ENCODE assay signal across 11 cellular contexts in the genomic region with DNA sequence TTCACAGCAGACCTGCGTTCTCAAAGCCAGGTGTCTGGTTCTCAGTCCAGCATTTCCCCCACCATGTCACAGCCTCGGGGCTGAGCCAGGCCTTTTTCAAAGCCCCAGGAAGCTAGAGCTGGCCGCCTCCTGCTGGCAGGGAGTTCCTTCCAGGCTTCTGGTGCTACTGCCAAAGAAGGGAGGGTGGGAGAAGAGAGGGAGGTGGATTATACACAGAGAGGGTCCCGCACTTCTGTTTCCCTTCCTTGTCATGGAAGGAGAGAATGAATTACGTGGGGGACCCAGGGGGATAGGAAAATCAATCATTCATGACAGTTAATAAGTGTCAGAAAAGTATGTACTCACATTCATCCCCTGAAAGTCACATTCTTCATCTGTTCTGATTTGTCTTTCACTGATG. TPM values are rescaled to one million over a fixed set of nuclear protein-coding genes. Genes with fewer than 3 reads are reported as not detected.
DNase-seq lines count a peak whose midpoint lies in the region; ATAC-seq and TF ChIP-seq lines count a peak whose summit lies in the region.
"Had no signal": no experiment of that assay in that cellular context is flagged by ENCODE, and none has a peak within 500 bp of the region (broad histone marks: within the 10 kb centered on the region; RNA-seq: fewer than 3 reads in every experiment).

No MANE protein-coding gene starts in this region.

- no peaks in the 10 kb centered on the region for H3K27me3 ChIP-seq in breast epithelium
- peaks cover 1% of the 10 kb centered on the region for H3K27me3 ChIP-seq in mammary epithelial cell (ENCODE audit: insufficient read depth, low read length)
- no peaks in the 10 kb centered on the region for H3K27me3 ChIP-seq in aorta (ENCODE audit: control insufficient read depth in 1 of 2, insufficient read depth in 2 of 2, low read length in 1 of 2)

- H3K9me3 ChIP-seq in breast epithelium (no peaks in the 10 kb centered on the region), mammary epithelial cell (replicated peaks; ENCODE audit: insufficient read depth, low read length) (no peaks in the 10 kb centered on the region), aorta (ENCODE audit: control insufficient read depth, low read length) (no peaks in the 10 kb centered on the region)
- H3K9me3 ChIP-seq: neutrophil had no signal

- H4K20me1 ChIP-seq in mammary epithelial cell (ENCODE audit: insufficient read depth, low read length) = no peaks in the 10 kb centered on the region

- H3K4me2 ChIP-seq in mammary epithelial cell (ENCODE audit: insufficient read depth, low read depth, low read length) = no peak overlapping the region

- CTCF ChIA-PET in mammary epithelial cell (lab: Charles Lee; ENCODE audit: low non-redundant PET) = no interaction called here

- no TSS peak for BruUV-seq in mammary epithelial cell (replicated peaks; lab: Mats Ljungman, UMichigan)

- H3K4me3 ChIP-seq in breast epithelium = peak overlapping the region in 2 of 3 donors; percentile 16 to 39
- H3K4me3 ChIP-seq in mammary epithelial cell (replicated peaks in 1 of 3; ENCODE audit: insufficient read depth in 1 of 3, low read depth in 2 of 3, low read length in 3 of 3) = no peak overlapping the region
- no peak overlapping the region for H3K4me3 ChIP-seq in choroid plexus epithelial cell (ENCODE audit: low read depth, low read length)
- peak overlapping the region; percentile 55 to 96 for H3K4me3 ChIP-seq in aorta (ENCODE audit: low read length in 2 of 2)

- TF ChIP-seq POLR2A in breast epithelium (IDR thresholded peaks at IDR 0.05) = no peak

- H3K27ac ChIP-seq in breast epithelium (no peak overlapping the region), mammary epithelial cell (ENCODE audit: insufficient read depth, low read depth, low read length) (no peak overlapping the region), aorta (ENCODE audit: low read depth in 1 of 2, low read length in 2 of 2) (no peak overlapping the region)
- H3K27ac ChIP-seq: neutrophil had no signal

- no peak overlapping the region for H2AFZ ChIP-seq in mammary epithelial cell (ENCODE audit: low read depth, low read length)

- 16% methylated on average over 5 of the region's 5 CpGs for WGBS in mammary epithelial cell (ENCODE audit: low coverage, missing lambda C conversion rate)
- WGBS in aorta, 2 donors = 10 to 15% methylated on average over 5 of the region's 5 CpGs

- no peak overlapping the region for H3K9ac ChIP-seq in mammary epithelial cell (ENCODE audit: insufficient read depth, low read length)

- no peaks in the 10 kb centered on the region for H3K36me3 ChIP-seq in breast epithelium
- no peaks in the 10 kb centered on the region for H3K36me3 ChIP-seq in mammary epithelial cell (ENCODE audit: insufficient read depth, low read length)
- H3K36me3 ChIP-seq in aorta (ENCODE audit: control insufficient read depth in 1 of 2, insufficient read depth in 2 of 2, low read length in 1 of 2) = no peaks in the 10 kb centered on the region
- H3K36me3 ChIP-seq: neutrophil had no signal

- DNase-seq in breast epithelium (ENCODE audit: low spot score in 2 of 2) (no peak), mammary epithelial cell (no peak), choroid plexus epithelial cell (ENCODE audit: low read depth) (peak; percentile 5), midbrain (lab: John Stamatoyannopoulos, UW) (peak; percentile 24), aorta (peak in 1 of 2 donors; percentile 51)
- DNase-seq: RPMI8226 had no signal

- in situ Hi-C loops in mammary epithelial cell (cut with MboI; ENCODE audit: low sequenced_read_pairs in 2 of 2) = no loop called here

- no peak for TF ChIP-seq CTCF in breast epithelium (IDR thresholded peaks at IDR 0.05)
- no peak for TF ChIP-seq CTCF in mammary epithelial cell (conservative IDR thresholded peaks at IDR 0.05 in 1 of 2, IDR thresholded peaks at IDR 0.05 in 1 of 2; ENCODE audit: extremely low read depth in 1 of 2, insufficient read depth in 1 of 2, low read depth in 1 of 2, low read length in 2 of 2)
- peak; percentile 37 for TF ChIP-seq CTCF in choroid plexus epithelial cell (conservative IDR thresholded peaks at IDR 0.05; ENCODE audit: low read depth, low read length)

- intact Hi-C loops in breast epithelium (cut with DNase I; ENCODE audit: low total_unique reads) (no loop called here), mammary epithelial cell (cut with micrococcal nuclease) (no loop called here), aorta (cut with DNase I) (loop anchor here in 1 of 2 donors (5.0 kb wide), 2 partner anchors 55 kb away; a partner anchor contains a TSS)

- dilution Hi-C loops in mammary epithelial cell (cut with HindIII; ENCODE audit: low sequenced_read_pairs) = no loop called here

- ATAC-seq in aorta (ENCODE audit: low FRiP score) (peak; percentile 62), HG03565 (IDR thresholded peaks at IDR 0.05; ENCODE audit: unreplicated experiment) (no peak), GM21390 (IDR thresholded peaks at IDR 0.05; ENCODE audit: unreplicated experiment) (no peak), GM18907 (IDR thresholded peaks at IDR 0.05; ENCODE audit: unreplicated experiment) (no peak)
- ATAC-seq: esophagus mucosa had no signal

- H3K4me1 ChIP-seq in breast epithelium (no peaks in the 10 kb centered on the region), mammary epithelial cell (ENCODE audit: insufficient read depth, low read length) (no peaks in the 10 kb centered on the region), aorta (ENCODE audit: control insufficient read depth in 1 of 2, insufficient read depth in 2 of 2, low read length in 2 of 2) (peaks cover 4 to 5% of the 10 kb centered on the region in 2 donors)

- no peaks in the 10 kb centered on the region for H3K79me2 ChIP-seq in mammary epithelial cell (ENCODE audit: insufficient read depth, low read length)

RNA-seq across cellular contexts. Expression of a gene that starts 0.6 kb away (rescaled TPM):
- total RNA-seq in breast epithelium (under 1 TPM in 2 of 3 donors, not detected in 1; 0.15 to 0.48 TPM), mammary epithelial cell (not detected), aorta (1 to 10 TPM; 1.8 to 5.1 TPM)
- polyA plus RNA-seq in mammary epithelial cell (not detected), aorta (1 to 10 TPM in 1 of 2 donors, under 1 TPM in 1; 0.97 to 1.4 TPM)
- not detected for polyA minus RNA-seq in mammary epithelial cell
- total RNA-seq: esophagus mucosa had no signal

RNA-seq across cellular contexts. Expression of a gene that starts 54.7 kb away (rescaled TPM):
- 10 to 100 TPM; 18.2 to 32.8 (median 24.3) TPM for total RNA-seq in breast epithelium
- total RNA-seq in mammary epithelial cell = 10 to 100 TPM; 10.8 to 15.9 TPM
- 1.9 TPM for polyA plus RNA-seq in mammary epithelial cell
- 0.83 TPM for polyA minus RNA-seq in mammary epithelial cell
- 10 to 100 TPM; 24.8 to 32.5 TPM for total RNA-seq in aorta
- polyA plus RNA-seq in aorta = 10 to 100 TPM; 15.0 to 16.0 TPM

Comparison
In these comparisons a context has a peak if more than half of its experiments do, and no peak if none do; other contexts are left out.
1. H3K4me3 ChIP-seq: peak in breast epithelium (2 of 3) and aorta (2 of 2); none in mammary epithelial cell (0 of 3) and choroid plexus epithelial cell (single experiment).
2. DNase-seq: peak in choroid plexus epithelial cell (single experiment) and midbrain (single experiment); none in breast epithelium (0 of 2) and mammary epithelial cell (single experiment).